ENCODE assay signal across 1 cellular context in genomic region chr17:4901648-4902344, GRCh38.
TF ChIP-seq lines count a peak whose summit lies in the region.

No MANE protein-coding gene starts in this region.

TF ChIP-seq in endothelial cell of umbilical vein, 7 proteins besides CTCF, POLR2A, EP300 and RAD21:
- no peak for TF ChIP-seq JUN (IDR thresholded peaks at IDR 0.05; ENCODE audit: borderline replicate concordance, insufficient read depth, insufficient read length, low read depth)
- TF ChIP-seq GATA2 (IDR thresholded peaks at IDR 0.05; ENCODE audit: insufficient read depth, insufficient read length, low read depth, low read length) = no peak
- TF ChIP-seq FOS (IDR thresholded peaks at IDR 0.05; ENCODE audit: borderline replicate concordance, insufficient read depth, low read length) = no peak
- no peak for TF ChIP-seq EZH2 (IDR thresholded peaks at IDR 0.05; ENCODE audit: borderline replicate concordance, low read depth, low read length, severe bottlenecking)
